ENCODE assay signal across 10 cellular contexts in the genomic region with DNA sequence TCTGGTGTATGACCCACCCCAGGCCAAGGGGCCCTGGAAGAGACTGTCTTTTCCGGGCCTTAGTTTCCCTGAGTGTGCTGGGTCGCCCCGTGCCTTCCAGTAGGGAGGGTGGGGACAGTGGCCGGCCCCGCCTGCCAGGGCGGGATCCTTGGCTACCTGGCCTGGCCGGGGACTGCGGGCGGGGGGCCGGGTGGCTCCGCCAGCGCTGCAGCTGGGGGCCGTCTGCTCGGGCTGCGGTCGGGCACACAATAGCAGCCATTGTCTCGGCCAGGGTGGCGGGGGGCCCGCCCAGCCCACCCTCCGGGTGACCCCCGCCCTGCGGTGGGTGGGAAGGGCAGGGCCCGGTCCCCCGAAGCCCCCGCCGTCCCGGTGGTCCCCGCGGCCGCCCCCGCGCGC. TPM values are rescaled to one million over a fixed set of nuclear protein-coding genes. Genes with fewer than 3 reads are reported as not detected.
DNase-seq lines count a peak whose midpoint lies in the region; ATAC-seq, FAIRE-seq and TF ChIP-seq lines count a peak whose summit lies in the region.
"Had no signal": no experiment of that assay in that cellular context is flagged by ENCODE, and none has a peak within 500 bp of the region (broad histone marks: within the 10 kb centered on the region; RNA-seq: fewer than 3 reads in every experiment).

No MANE protein-coding gene starts in this region.

- H3K27ac Mint-ChIP-seq in GM23338 (no peak overlapping the region), astrocyte (ENCODE audit: unreplicated experiment) (no peak overlapping the region), osteocyte (ENCODE audit: unreplicated experiment) (no peak overlapping the region)
- H3K27ac Mint-ChIP-seq in stimulated activated effector memory CD8-positive, alpha-beta T cell treated with anti-CD3 and anti-CD28 coated beads, Interleukin-12 subunit alpha, Interleukin-12 subunit beta, amount 100 ng/mL, for 72 hours: no peak overlapping the region

- ATAC-seq in GM23338 (peak; percentile 14), GM19452 (IDR thresholded peaks at IDR 0.05; ENCODE audit: unreplicated experiment) (no peak), GM19395 (IDR thresholded peaks at IDR 0.05; ENCODE audit: unreplicated experiment) (no peak)
- peak; percentile 1 for ATAC-seq in stimulated activated effector memory CD8-positive, alpha-beta T cell treated with anti-CD3 and anti-CD28 coated beads, Interleukin-12 subunit alpha, Interleukin-12 subunit beta, amount 100 ng/mL, for 72 hours

- DNase-seq in GM23338 (ENCODE audit: low spot score) (no peak), astrocyte (ENCODE audit: low read depth) (no peak), osteocyte (ENCODE audit: extremely low spot score, unreplicated experiment) (no peak), NOMO-1 treated with dmso at 0.1 percent for 144 hours (lab: John Stamatoyannopoulos, UW; ENCODE audit: unreplicated experiment) (no peak)
- no peak for DNase-seq in stimulated activated effector memory CD8-positive, alpha-beta T cell treated with anti-CD3 and anti-CD28 coated beads, Interleukin-12 subunit alpha, Interleukin-12 subunit beta, amount 100 ng/mL, for 72 hours (ENCODE audit: low spot score in 2 of 2)
- DNase-seq: NCI-H2029 treated with DMSO at 0.1 percent for 48 hours had no signal

- H3K4me1 ChIP-seq in GM23338 (ENCODE audit: insufficient read depth) (peaks cover 28% of the 10 kb centered on the region), astrocyte (ENCODE audit: insufficient read depth, low read length) (peaks cover 25% of the 10 kb centered on the region), iPS-20b (ENCODE audit: insufficient read depth, low read length) (peaks cover 20% of the 10 kb centered on the region; the same call in 1 of the 2 replicates)

- H3K9me2 ChIP-seq in GM23338 (ENCODE audit: insufficient read depth): no peaks in the 10 kb centered on the region

- H3K36me3 ChIP-seq in GM23338 (ENCODE audit: insufficient read depth): no peaks in the 10 kb centered on the region
- no peaks in the 10 kb centered on the region for H3K36me3 ChIP-seq in astrocyte (ENCODE audit: insufficient read depth, low read length)
- no peaks in the 10 kb centered on the region for H3K36me3 ChIP-seq in iPS-20b (ENCODE audit: insufficient read depth, low read depth, low read length)
- H3K36me3 ChIP-seq: SJSA1 had no signal

- H3K27ac ChIP-seq in GM23338 (ENCODE audit: low read depth) (no peak overlapping the region), astrocyte (ENCODE audit: low read depth, low read length) (no peak overlapping the region), iPS-20b (ENCODE audit: low read length) (no peak overlapping the region)
- H3K27ac ChIP-seq: SJSA1 had no signal

- H3K9me3 ChIP-seq in astrocyte (ENCODE audit: insufficient read depth, low read depth, low read length): no peaks in the 10 kb centered on the region
- no peaks in the 10 kb centered on the region for H3K9me3 ChIP-seq in iPS-20b (ENCODE audit: insufficient read depth, low read depth, low read length)
- H3K9me3 ChIP-seq: SJSA1 had no signal

- TF ChIP-seq CTCF in GM23338 (conservative IDR thresholded peaks at IDR 0.05; ENCODE audit: low read depth in 2 of 2): no peak
- TF ChIP-seq CTCF in astrocyte (IDR thresholded peaks at IDR 0.05; ENCODE audit: insufficient read depth, low read depth, low read length): no peak
- TF ChIP-seq CTCF in osteocyte (IDR thresholded peaks at IDR 0.05): no peak

- H3K9me3 Mint-ChIP-seq in GM23338 (no peaks in the 10 kb centered on the region), astrocyte (ENCODE audit: unreplicated experiment) (no peaks in the 10 kb centered on the region), osteocyte (ENCODE audit: unreplicated experiment) (no peaks in the 10 kb centered on the region)
- H3K9me3 Mint-ChIP-seq in stimulated activated effector memory CD8-positive, alpha-beta T cell treated with anti-CD3 and anti-CD28 coated beads, Interleukin-12 subunit alpha, Interleukin-12 subunit beta, amount 100 ng/mL, for 72 hours: no peaks in the 10 kb centered on the region

- H3K4me3 Mint-ChIP-seq in GM23338: peak overlapping the region; percentile 40; the same call in 1 of the 3 replicates
- H3K4me3 Mint-ChIP-seq in astrocyte (ENCODE audit: unreplicated experiment): no peak overlapping the region
- H3K4me3 Mint-ChIP-seq in stimulated activated effector memory CD8-positive, alpha-beta T cell treated with anti-CD3 and anti-CD28 coated beads, Interleukin-12 subunit alpha, Interleukin-12 subunit beta, amount 100 ng/mL, for 72 hours: peak overlapping the region; percentile 54
- H3K4me3 Mint-ChIP-seq in osteocyte (ENCODE audit: unreplicated experiment): no peak overlapping the region

- H2AFZ ChIP-seq in GM23338: no peak overlapping the region
- no peak overlapping the region for H2AFZ ChIP-seq in astrocyte (ENCODE audit: low read depth, low read length)

- H3K4me2 ChIP-seq in GM23338 (peak overlapping the region; percentile 89), astrocyte (ENCODE audit: low read length) (peak overlapping the region; percentile 87)

- no peaks in the 10 kb centered on the region for H3K27me3 ChIP-seq in GM23338 (ENCODE audit: insufficient read depth)
- H3K27me3 ChIP-seq in astrocyte (ENCODE audit: insufficient read depth, low read length): no peaks in the 10 kb centered on the region
- no peaks in the 10 kb centered on the region for H3K27me3 ChIP-seq in iPS-20b (ENCODE audit: insufficient read depth, low read length)
- H3K27me3 ChIP-seq: SJSA1 had no signal

- no peak overlapping the region for H3K9ac ChIP-seq in astrocyte (ENCODE audit: low read length)
- no peak overlapping the region for H3K9ac ChIP-seq in iPS-20b (ENCODE audit: low read depth, low read length)

- H3K4me3 ChIP-seq in GM23338 (peak overlapping the region; percentile 65), astrocyte (ENCODE audit: insufficient read depth, low read depth, low read length) (no peak overlapping the region), iPS-20b (ENCODE audit: low read length) (peak overlapping the region; percentile 65; the same call in 1 of the 2 replicates)
- H3K4me3 ChIP-seq: SJSA1 had no signal

- H3K36me3 Mint-ChIP-seq in GM23338 (ENCODE audit: low read depth) (peaks cover 3% of the 10 kb centered on the region; the same call in 1 of the 3 replicates), astrocyte (ENCODE audit: low read depth, unreplicated experiment) (no peaks in the 10 kb centered on the region), osteocyte (ENCODE audit: unreplicated experiment) (no peaks in the 10 kb centered on the region)
- no peaks in the 10 kb centered on the region for H3K36me3 Mint-ChIP-seq in stimulated activated effector memory CD8-positive, alpha-beta T cell treated with anti-CD3 and anti-CD28 coated beads, Interleukin-12 subunit alpha, Interleukin-12 subunit beta, amount 100 ng/mL, for 72 hours

- FAIRE-seq in astrocyte (lab: Jason Lieb, UNC): no peak

- H3K27me3 Mint-ChIP-seq in GM23338 (ENCODE audit: insufficient read depth, low read depth, poor library complexity) (peaks cover 7% of the 10 kb centered on the region), astrocyte (ENCODE audit: low read depth, unreplicated experiment) (no peaks in the 10 kb centered on the region), osteocyte (ENCODE audit: unreplicated experiment) (no peaks in the 10 kb centered on the region)

- H3K79me2 ChIP-seq in GM23338 (replicated peaks; ENCODE audit: insufficient read depth) (peaks cover 75% of the 10 kb centered on the region), astrocyte (ENCODE audit: insufficient read depth, low read length) (peaks cover 85% of the 10 kb centered on the region)

- peaks cover 16% of the 10 kb centered on the region; the same call in 1 of the 2 replicates for H3F3A ChIP-seq in GM23338 (replicated peaks; ENCODE audit: low read depth)

- H3K4me1 Mint-ChIP-seq in GM23338 (peaks cover 21% of the 10 kb centered on the region), astrocyte (ENCODE audit: low read depth, unreplicated experiment) (peaks cover 11% of the 10 kb centered on the region), osteocyte (ENCODE audit: unreplicated experiment) (peaks cover 44% of the 10 kb centered on the region)
- no peaks in the 10 kb centered on the region for H3K4me1 Mint-ChIP-seq in stimulated activated effector memory CD8-positive, alpha-beta T cell treated with anti-CD3 and anti-CD28 coated beads, Interleukin-12 subunit alpha, Interleukin-12 subunit beta, amount 100 ng/mL, for 72 hours

- H4K20me1 ChIP-seq in GM23338 (replicated peaks; ENCODE audit: insufficient read depth) (no peaks in the 10 kb centered on the region; the same call in 1 of the 2 replicates), astrocyte (ENCODE audit: insufficient read depth, low read length) (peaks cover 85% of the 10 kb centered on the region)

TF ChIP-seq in GM23338, 12 proteins besides CTCF, POLR2A, EP300 and RAD21 (continues in another document):
- TF ChIP-seq STAT1 (IDR thresholded peaks at IDR 0.05; ENCODE audit: unreplicated experiment) (no peak), CREB1 (CRISPR knock-in tag; IDR thresholded peaks at IDR 0.05; ENCODE audit: low read depth) (no peak), ZNF331 (CRISPR knock-in tag; IDR thresholded peaks at IDR 0.05; ENCODE audit: low read depth) (no peak), JUNB (IDR thresholded peaks at IDR 0.05; ENCODE audit: unreplicated experiment) (no peak)
- TF ChIP-seq, protein P1, sequence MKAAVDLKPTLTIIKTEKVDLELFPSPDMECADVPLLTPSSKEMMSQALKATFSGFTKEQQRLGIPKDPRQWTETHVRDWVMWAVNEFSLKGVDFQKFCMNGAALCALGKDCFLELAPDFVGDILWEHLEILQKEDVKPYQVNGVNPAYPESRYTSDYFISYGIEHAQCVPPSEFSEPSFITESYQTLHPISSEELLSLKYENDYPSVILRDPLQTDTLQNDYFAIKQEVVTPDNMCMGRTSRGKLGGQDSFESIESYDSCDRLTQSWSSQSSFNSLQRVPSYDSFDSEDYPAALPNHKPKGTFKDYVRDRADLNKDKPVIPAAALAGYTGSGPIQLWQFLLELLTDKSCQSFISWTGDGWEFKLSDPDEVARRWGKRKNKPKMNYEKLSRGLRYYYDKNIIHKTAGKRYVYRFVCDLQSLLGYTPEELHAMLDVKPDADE (IDR thresholded peaks at IDR 0.05): no peak

RNA-seq across cellular contexts. Expression of a gene that starts 11.5 kb away (rescaled TPM):
- total RNA-seq in GM23338 (2014; rRNA removed; shearing (Covaris generic)): 9.0 and 10.2 TPM in 2 replicates
- 8.2 and 8.8 TPM in 2 replicates for polyA plus RNA-seq in GM23338 (2016; fragmentation: Nextera tagmentation; extraction: Ambion mirVana)
- total RNA-seq in astrocyte (16.5 and 18.9 TPM in 2 replicates), osteocyte (58.6 and 59.9 TPM in 2 replicates)

RNA-seq across cellular contexts. Expression of a gene that starts 23.7 kb away (rescaled TPM):
- total RNA-seq in GM23338 (2014; rRNA removed; shearing (Covaris generic)): 84.1 and 113 TPM in 2 replicates
- polyA plus RNA-seq in GM23338 (2016; fragmentation: Nextera tagmentation; extraction: Ambion mirVana): 283 and 331 TPM in 2 replicates
- total RNA-seq in astrocyte (50.7 and 51.9 TPM in 2 replicates), osteocyte (21.0 and 23.7 TPM in 2 replicates)

RNA-seq across cellular contexts. Expression of a gene that starts 44.3 kb away (rescaled TPM):
- 15.5 and 16.9 TPM in 2 replicates for total RNA-seq in GM23338 (2014; rRNA removed; shearing (Covaris generic))
- polyA plus RNA-seq in GM23338 (2016; fragmentation: Nextera tagmentation; extraction: Ambion mirVana): 7.1 and 8.0 TPM in 2 replicates
- total RNA-seq in astrocyte: 32.0 and 38.7 TPM in 2 replicates
- total RNA-seq in osteocyte: 62.7 and 63.1 TPM in 2 replicates

RNA-seq across cellular contexts. Expression of a gene that starts 54.6 kb away (rescaled TPM):
- 19.3 and 20.7 TPM in 2 replicates for total RNA-seq in GM23338 (2014; rRNA removed; shearing (Covaris generic))
- 8.6 and 9.6 TPM in 2 replicates for polyA plus RNA-seq in GM23338 (2016; fragmentation: Nextera tagmentation; extraction: Ambion mirVana)
- 6.1 and 7.7 TPM in 2 replicates for total RNA-seq in astrocyte
- 8.0 and 10.8 TPM in 2 replicates for total RNA-seq in osteocyte

Comparison
In these comparisons a context has a peak if more than half of its experiments do, and no peak if none do; other contexts are left out.
1. ATAC-seq: peak in GM23338 (single experiment) and stimulated activated effector memory CD8-positive, alpha-beta T cell treated with anti-CD3 and anti-CD28 coated beads, Interleukin-12 subunit alpha, Interleukin-12 subunit beta, amount 100 ng/mL, for 72 hours (single experiment); none in GM19452 (single experiment) and GM19395 (single experiment).
2. H3K4me3 Mint-ChIP-seq: peak in GM23338 (single experiment) and stimulated activated effector memory CD8-positive, alpha-beta T cell treated with anti-CD3 and anti-CD28 coated beads, Interleukin-12 subunit alpha, Interleukin-12 subunit beta, amount 100 ng/mL, for 72 hours (single experiment); none in astrocyte (single experiment) and osteocyte (single experiment).